In genomic region chr16:23907903-23908302, GRCh38 we compare ENCODE assay signal across 19 cellular contexts.
DNase-seq lines count a peak whose midpoint lies in the region; ATAC-seq lines count a peak whose summit lies in the region.
"Had no signal": no experiment of that assay in that cellular context is flagged by ENCODE, and none has a peak within 500 bp of the region (broad histone marks: within the 10 kb centered on the region; RNA-seq: fewer than 3 reads in every experiment).

No MANE protein-coding gene starts in this region.

- peaks cover 45 to 80% of the 10 kb centered on the region in 2 donors for H3K4me1 Mint-ChIP-seq in effector memory CD8-positive, alpha-beta T cell (ENCODE audit: low read depth in 2 of 2)
- H3K4me1 Mint-ChIP-seq in stimulated activated memory B cell treated with anti-CD40 and anti-IgM and Interleukin-4, amounts not matched to agents 10 μg/mL and 1 μg/mL and 100 μg/mL, for 72 hours: peaks cover 95% of the 10 kb centered on the region

- no peak for ATAC-seq in activated naive CD4-positive, alpha-beta T cell treated with anti-CD3 and anti-CD28 coated beads, Interleukin-2, amount 50 U/mL, for 72 hours
- no peak for ATAC-seq in effector memory CD8-positive, alpha-beta T cell (replicated peaks)
- no peak for ATAC-seq in stimulated activated memory B cell treated with anti-CD40 and anti-IgM and Interleukin-4, amounts not matched to agents 10 μg/mL and 1 μg/mL and 100 μg/mL, for 72 hours
- ATAC-seq in HG03108 (IDR thresholded peaks at IDR 0.05; ENCODE audit: unreplicated experiment): no peak
- ATAC-seq: activated T-cell treated with anti-CD3 and anti-CD28 coated beads, Interleukin-2, amount 50 U/mL, for 72 hours had no signal

- no peaks in the 10 kb centered on the region for H3K27me3 Mint-ChIP-seq in effector memory CD8-positive, alpha-beta T cell
- H3K27me3 Mint-ChIP-seq in stimulated activated memory B cell treated with anti-CD40 and anti-IgM and Interleukin-4, amounts not matched to agents 10 μg/mL and 1 μg/mL and 100 μg/mL, for 72 hours: no peaks in the 10 kb centered on the region
- H3K27me3 Mint-ChIP-seq: activated CD4-positive, alpha-beta memory T cell treated with anti-CD3 and anti-CD28 coated beads for 36 hours had no signal

- H3K27ac Mint-ChIP-seq in activated naive CD4-positive, alpha-beta T cell treated with anti-CD3 and anti-CD28 coated beads, Interleukin-2, amount 50 U/mL, for 72 hours: peak overlapping the region; percentile 11 to 45
- H3K27ac Mint-ChIP-seq in effector memory CD8-positive, alpha-beta T cell: peak overlapping the region; percentile 67 to 74
- peak overlapping the region; percentile 85 for H3K27ac Mint-ChIP-seq in stimulated activated memory B cell treated with anti-CD40 and anti-IgM and Interleukin-4, amounts not matched to agents 10 μg/mL and 1 μg/mL and 100 μg/mL, for 72 hours
- H3K27ac Mint-ChIP-seq: activated CD4-positive, alpha-beta memory T cell treated with anti-CD3 and anti-CD28 coated beads for 36 hours; activated T-cell treated with anti-CD3 and anti-CD28 coated beads, Interleukin-2, amount 50 U/mL, for 72 hours; nephron had no signal

- DNase-seq in activated naive CD4-positive, alpha-beta T cell treated with anti-CD3 and anti-CD28 coated beads, Interleukin-2, amount 50 U/mL, for 72 hours (ENCODE audit: low spot score in 2 of 2): no peak
- DNase-seq in activated naive CD4-positive, alpha-beta T cell treated with Interleukin-2 at 50 U/mL for 16 hours: no peak
- DNase-seq in NCI-H82 (lab: John Stamatoyannopoulos, UW) (peak; percentile 32), cerebellar cortex (ENCODE audit: low spot score) (no peak), activated gamma-delta T cell treated with Interleukin-2 at 50 U/mL for 16 hours (no peak)
- no peak for DNase-seq in effector memory CD8-positive, alpha-beta T cell
- DNase-seq: activated CD4-positive, alpha-beta memory T cell treated with anti-CD3 and anti-CD28 coated beads for 36 hours; activated T-cell treated with anti-CD3 and anti-CD28 coated beads, Interleukin-2, amount 50 U/mL, for 72 hours; amniotic stem cell; cerebellar nuclear complex; COR-L47; GOT3; heart right ventricle; NCI-H1694 treated with DMSO at 0.1 percent for 48 hours; NCI-H345; stimulated activated CD4-positive, alpha-beta T cell treated with anti-CD3 and anti-CD28 coated beads, Interleukin-4, amount 100 ng/mL, for 4 hours had no signal

- H3K4me3 Mint-ChIP-seq in effector memory CD8-positive, alpha-beta T cell: peak overlapping the region in 1 of 2 donors; percentile 29
- H3K4me3 Mint-ChIP-seq in stimulated activated memory B cell treated with anti-CD40 and anti-IgM and Interleukin-4, amounts not matched to agents 10 μg/mL and 1 μg/mL and 100 μg/mL, for 72 hours: no peak overlapping the region
- H3K4me3 Mint-ChIP-seq: activated CD4-positive, alpha-beta memory T cell treated with anti-CD3 and anti-CD28 coated beads for 36 hours; activated T-cell treated with anti-CD3 and anti-CD28 coated beads, Interleukin-2, amount 50 U/mL, for 72 hours; nephron had no signal

- H3K36me3 Mint-ChIP-seq in activated naive CD4-positive, alpha-beta T cell treated with anti-CD3 and anti-CD28 coated beads, Interleukin-2, amount 50 U/mL, for 72 hours: peaks cover 0 to 8% of the 10 kb centered on the region in 2 donors
- H3K36me3 Mint-ChIP-seq in effector memory CD8-positive, alpha-beta T cell (ENCODE audit: insufficient read depth): no peaks in the 10 kb centered on the region
- peaks cover 31% of the 10 kb centered on the region for H3K36me3 Mint-ChIP-seq in stimulated activated memory B cell treated with anti-CD40 and anti-IgM and Interleukin-4, amounts not matched to agents 10 μg/mL and 1 μg/mL and 100 μg/mL, for 72 hours

- no peaks in the 10 kb centered on the region for H3K9me3 Mint-ChIP-seq in activated naive CD4-positive, alpha-beta T cell treated with anti-CD3 and anti-CD28 coated beads, Interleukin-2, amount 50 U/mL, for 72 hours
- no peaks in the 10 kb centered on the region for H3K9me3 Mint-ChIP-seq in effector memory CD8-positive, alpha-beta T cell
- H3K9me3 Mint-ChIP-seq in stimulated activated memory B cell treated with anti-CD40 and anti-IgM and Interleukin-4, amounts not matched to agents 10 μg/mL and 1 μg/mL and 100 μg/mL, for 72 hours: no peaks in the 10 kb centered on the region
- H3K9me3 Mint-ChIP-seq: activated CD4-positive, alpha-beta memory T cell treated with anti-CD3 and anti-CD28 coated beads for 36 hours; activated T-cell treated with anti-CD3 and anti-CD28 coated beads, Interleukin-2, amount 50 U/mL, for 72 hours; nephron had no signal

Comparison
In these comparisons a context has a peak if more than half of its experiments do, and no peak if none do; other contexts are left out.
1. H3K27ac Mint-ChIP-seq: peak in every context shown above with its lines; median percentile 85 in stimulated activated memory B cell treated with anti-CD40 and anti-IgM and Interleukin-4, amounts not matched to agents 10 μg/mL and 1 μg/mL and 100 μg/mL, for 72 hours; 70 in effector memory CD8-positive, alpha-beta T cell; 28 in activated naive CD4-positive, alpha-beta T cell treated with anti-CD3 and anti-CD28 coated beads, Interleukin-2, amount 50 U/mL, for 72 hours.